Comparison of ENCODE assay signal across 24 cellular contexts in genomic region chr5:55530669-55531068, GRCh38. TPM values are rescaled to one million over a fixed set of nuclear protein-coding genes. Genes with fewer than 3 reads are reported as not detected.
DNase-seq lines count a peak whose midpoint lies in the region; ATAC-seq and TF ChIP-seq lines count a peak whose summit lies in the region.
"Had no signal": no experiment of that assay in that cellular context is flagged by ENCODE, and none has a peak within 500 bp of the region (broad histone marks: within the 10 kb centered on the region; RNA-seq: fewer than 3 reads in every experiment).

No MANE protein-coding gene starts in this region.

- H3K27me3 ChIP-seq in CD4-positive, alpha-beta T cell (ENCODE audit: control insufficient read depth, insufficient read depth, low read length): no peaks in the 10 kb centered on the region
- H3K27me3 ChIP-seq in neural progenitor cell: no peaks in the 10 kb centered on the region
- H3K27me3 ChIP-seq: suprapubic skin had no signal

- no peak for TF ChIP-seq CTCF in CD4-positive, alpha-beta T cell (IDR thresholded peaks at IDR 0.05)
- TF ChIP-seq CTCF in VCaP (conservative IDR thresholded peaks at IDR 0.05): no peak
- no peak for TF ChIP-seq CTCF in fibroblast of villous mesenchyme (IDR thresholded peaks at IDR 0.05; ENCODE audit: insufficient read depth, low read depth, low read length)
- no peak for TF ChIP-seq CTCF in neural progenitor cell (IDR thresholded peaks at IDR 0.05)

- no peak overlapping the region for H3K9ac ChIP-seq in neural progenitor cell

- no peaks in the 10 kb centered on the region for H3K27me3 Mint-ChIP-seq in CD4-positive, alpha-beta T cell
- H3K27me3 Mint-ChIP-seq in neural progenitor cell (ENCODE audit: insufficient read depth, low read depth): peaks cover 6% of the 10 kb centered on the region
- H3K27me3 Mint-ChIP-seq: activated T-cell treated with anti-CD3 and anti-CD28 coated beads, Interleukin-2, amount 50 U/mL, for 24 hours; memory B cell had no signal

- peaks cover 16% of the 10 kb centered on the region for H4K20me1 ChIP-seq in neural progenitor cell (ENCODE audit: low read depth)

- peaks cover 8% of the 10 kb centered on the region for H3K36me3 Mint-ChIP-seq in CD4-positive, alpha-beta T cell (ENCODE audit: low read depth)
- H3K36me3 Mint-ChIP-seq in neural progenitor cell: peaks cover 2% of the 10 kb centered on the region

- H3K79me2 ChIP-seq in neural progenitor cell (ENCODE audit: low read depth): peaks cover 80% of the 10 kb centered on the region

- H3K4me3 ChIP-seq in fibroblast of villous mesenchyme (ENCODE audit: low read depth, low read length) (peak overlapping the region; percentile 94), neural progenitor cell (no peak overlapping the region)

- H3K27ac ChIP-seq in CD4-positive, alpha-beta T cell (ENCODE audit: low read depth, low read length): no peak overlapping the region
- H3K27ac ChIP-seq in VCaP (peak overlapping the region; percentile 91), neural progenitor cell (no peak overlapping the region)
- H3K27ac ChIP-seq: suprapubic skin had no signal

- no peaks in the 10 kb centered on the region for H3K9me3 ChIP-seq in CD4-positive, alpha-beta T cell (ENCODE audit: control insufficient read depth, low read length)
- H3K9me3 ChIP-seq in neural progenitor cell (ENCODE audit: low read depth): no peaks in the 10 kb centered on the region
- H3K9me3 ChIP-seq: suprapubic skin had no signal

- H3K4me1 Mint-ChIP-seq in CD4-positive, alpha-beta T cell (ENCODE audit: low read depth): peaks cover 38% of the 10 kb centered on the region
- H3K4me1 Mint-ChIP-seq in neural progenitor cell: peaks cover 16% of the 10 kb centered on the region

- no peak for ATAC-seq in CD4-positive, alpha-beta T cell (ENCODE audit: poor library complexity)
- ATAC-seq in GM19351 (IDR thresholded peaks at IDR 0.05; ENCODE audit: unreplicated experiment): no peak
- ATAC-seq: activated CD4-positive, CD25-positive, alpha-beta regulatory T cell treated with anti-CD3 and anti-CD28 coated beads, Interleukin-2, amount 50 U/mL, for 24 hours; sciatic nerve had no signal

- H2AFZ ChIP-seq in neural progenitor cell (replicated peaks): no peak overlapping the region

- CTCF ChIA-PET in CD4-positive, alpha-beta T cell (lab: Charles Lee): interaction anchor here (1.1 kb wide), 1 partner anchor 13 kb away, joined by 5 read pairs; no protein-coding TSS in a partner anchor

- peak overlapping the region; percentile 38 for H3K4me3 Mint-ChIP-seq in CD4-positive, alpha-beta T cell
- no peak overlapping the region for H3K4me3 Mint-ChIP-seq in neural progenitor cell
- H3K4me3 Mint-ChIP-seq: activated T-cell treated with anti-CD3 and anti-CD28 coated beads, Interleukin-2, amount 50 U/mL, for 24 hours; memory B cell had no signal

- DNase-seq in CD4-positive, alpha-beta T cell: no peak
- DNase-seq in fibroblast of villous mesenchyme (ENCODE audit: low read depth) (no peak), neural progenitor cell (ENCODE audit: low spot score) (peak; percentile 21), HPDE6-E6E7 (ENCODE audit: extremely low spot score) (no peak), germinal center (ENCODE audit: low spot score) (no peak), NCI-H1417 treated with DMSO at 0.1 percent for 48 hours (lab: John Stamatoyannopoulos, UW) (no peak)
- DNase-seq: activated naive CD4-positive, alpha-beta T cell; activated T-cell treated with anti-CD3 and anti-CD28 coated beads, Interleukin-2, amount 50 U/mL, for 24 hours; amygdala; caudate nucleus; erythroblast; Kasumi-1; kidney glomerular epithelial cell; NCI-H1092; NCI-H1930; NCI-H345; NCI-H774; SW 1271 had no signal

- POLR2A ChIA-PET in CD4-positive, alpha-beta T cell (lab: Charles Lee): no interaction called here

- no peak overlapping the region for H3K27ac Mint-ChIP-seq in CD4-positive, alpha-beta T cell
- H3K27ac Mint-ChIP-seq in neural progenitor cell: no peak overlapping the region
- H3K27ac Mint-ChIP-seq: activated T-cell treated with anti-CD3 and anti-CD28 coated beads, Interleukin-2, amount 50 U/mL, for 24 hours; memory B cell had no signal

- peaks cover 14% of the 10 kb centered on the region for H3K4me1 ChIP-seq in neural progenitor cell

- H3F3A ChIP-seq in neural progenitor cell (ENCODE audit: low read depth): peaks cover 26% of the 10 kb centered on the region

- intact Hi-C loops in CD4-positive, alpha-beta T cell (cut with DNase I, micrococcal nuclease): loop anchor here (5.0 to 10.0 kb wide), 4 partner anchors 124 to 1644 kb away; partner anchors contain the start of genes ARL15 (in 1 of the 2), GPBP1 (in 1 of the 2) and SLC38A9 (in 1 of the 2)

- no peak overlapping the region for H3K4me2 ChIP-seq in neural progenitor cell

- H3K9me3 Mint-ChIP-seq in CD4-positive, alpha-beta T cell: no peaks in the 10 kb centered on the region
- no peaks in the 10 kb centered on the region for H3K9me3 Mint-ChIP-seq in neural progenitor cell
- H3K9me3 Mint-ChIP-seq: activated T-cell treated with anti-CD3 and anti-CD28 coated beads, Interleukin-2, amount 50 U/mL, for 24 hours; memory B cell had no signal

- no peaks in the 10 kb centered on the region for H3K36me3 ChIP-seq in neural progenitor cell
- H3K36me3 ChIP-seq: suprapubic skin had no signal

RNA-seq across cellular contexts. Expression of gene PLPP1, which starts 4.1 kb away (rescaled TPM):
- 1 to 10 TPM; 2.9 to 3.0 TPM for total RNA-seq in CD4-positive, alpha-beta T cell
- total RNA-seq in fibroblast of villous mesenchyme: 97.6 and 201 TPM in 2 replicates
- 23.9 and 24.9 TPM in 2 replicates for total RNA-seq in neural progenitor cell (ENCODE audit: low replicate concordance)
